ENCODE assay signal across 1 cellular context in genomic region chr11:67202045-67202444, GRCh38.
TF ChIP-seq lines count a peak whose summit lies in the region.

No MANE protein-coding gene starts in this region.

TF ChIP-seq in GM23338, 12 proteins besides CTCF, POLR2A, EP300 and RAD21 (continued from another document):
- TF ChIP-seq ZNF462 (CRISPR knock-in tag; IDR thresholded peaks at IDR 0.05) (no peak), JUNB (IDR thresholded peaks at IDR 0.05; ENCODE audit: unreplicated experiment) (no peak), NANOG (IDR thresholded peaks at IDR 0.05; ENCODE audit: borderline replicate concordance) (no peak)
